8 cellular contexts compared by ENCODE assay signal in the genomic region with DNA sequence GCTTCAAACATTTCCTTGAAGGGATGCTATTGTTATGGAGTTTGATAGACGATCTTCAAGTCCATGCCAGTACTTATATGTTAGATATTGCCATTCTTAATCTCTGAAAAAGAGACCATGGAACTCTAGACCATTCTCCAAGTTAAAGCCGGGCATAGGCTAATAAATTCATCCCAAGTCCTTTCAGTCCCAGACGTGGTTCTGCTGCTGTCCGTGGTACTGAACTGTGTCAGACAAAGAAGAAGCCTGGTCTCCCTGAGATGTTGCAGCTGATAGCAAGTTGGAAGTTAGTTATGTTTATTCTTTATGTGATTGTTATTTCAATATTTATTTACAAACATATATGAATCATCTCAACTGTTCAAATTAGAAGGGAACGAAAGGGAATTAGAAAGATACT.
A peak's percentile ranks its signal among the peaks of the same experiment; 100 is the strongest.
DNase-seq lines count a peak whose midpoint lies in the region; ATAC-seq, FAIRE-seq and TF ChIP-seq lines count a peak whose summit lies in the region.

No MANE protein-coding gene starts in this region.

- no peak overlapping the region for H2BK120ac ChIP-seq in H9 (ENCODE audit: low read depth, low read length, poor library complexity, severe bottlenecking)

- no peaks in the 10 kb centered on the region for H3K9me3 Mint-ChIP-seq in H9

- H3K4me1 Mint-ChIP-seq in H9, result no peaks in the 10 kb centered on the region

- no peak overlapping the region for H3K4me3 Mint-ChIP-seq in H9

- H3T11ph ChIP-seq in H9 (ENCODE audit: low read length), result no peak overlapping the region

- H2AFZ ChIP-seq in H9 (ENCODE audit: low read length), result no peak overlapping the region

- no CpG with 5 or more reads among the region's 5 CpGs for WGBS in H9 (ENCODE audit: extremely low coverage, insufficient read length, low lambda C conversion rate)

- no peak overlapping the region for H3K27ac ChIP-seq in H9 (ENCODE audit: insufficient read length, low read depth, low read length)

- no peak overlapping the region for H3K56ac ChIP-seq in H9 (ENCODE audit: insufficient read length, low read depth, low read length)

- H3K4me3 ChIP-seq in bronchial epithelial cell (ENCODE audit: low read depth, low read length), result no peak overlapping the region

- no peak for ATAC-seq in HG03432 (IDR thresholded peaks at IDR 0.05; ENCODE audit: unreplicated experiment)

- H3K18ac ChIP-seq in H9 (ENCODE audit: insufficient read length, low read depth, low read length), result no peak overlapping the region

- H3K79me1 ChIP-seq in H9 (ENCODE audit: insufficient read depth, low read depth, low read length, poor library complexity, severe bottlenecking), result no peaks in the 10 kb centered on the region

- H3K27me3 ChIP-seq in H9 (ENCODE audit: insufficient read depth, low read length) (no peaks in the 10 kb centered on the region), bronchial epithelial cell (ENCODE audit: control insufficient read depth, insufficient read depth, low read length) (no peaks in the 10 kb centered on the region)

- no peaks in the 10 kb centered on the region for H4K20me1 ChIP-seq in H9 (ENCODE audit: control insufficient read depth, insufficient read depth, insufficient read length)

- no peak overlapping the region for H2BK12ac ChIP-seq in H9 (ENCODE audit: insufficient read length, low read depth, low read length)

- no peak overlapping the region for H4K91ac ChIP-seq in H9 (ENCODE audit: insufficient read length, low read depth, low read length)

- no peaks in the 10 kb centered on the region for H3K9me3 ChIP-seq in H9 (ENCODE audit: control insufficient read depth, low read depth, low read length)

- H4K8ac ChIP-seq in H9 (replicated peaks; ENCODE audit: insufficient read length, low read depth, low read length), result no peak overlapping the region

- no peak overlapping the region for H2BK15ac ChIP-seq in H9 (ENCODE audit: low read depth, low read length)

- H3K23ac ChIP-seq in H9 (ENCODE audit: insufficient read length, low read depth, low read length), result no peak overlapping the region

- H3K36me3 Mint-ChIP-seq in H9 (ENCODE audit: insufficient read depth in 1 of 3, low read depth in 3 of 3), result no peaks in the 10 kb centered on the region

- no peak overlapping the region for H3K9ac ChIP-seq in H9 (ENCODE audit: extremely low read depth, insufficient read length, low read length)

- no peaks in the 10 kb centered on the region for H3K23me2 ChIP-seq in H9 (ENCODE audit: insufficient read length, low read depth, low read length, poor library complexity, severe bottlenecking)

- H3K4me1 ChIP-seq in H9 (ENCODE audit: insufficient read depth, low read length), result no peaks in the 10 kb centered on the region

- DNase-seq in H9 (peak; percentile 41), NAMALWA (ENCODE audit: low spot score) (peak; percentile 12), bronchial epithelial cell (ENCODE audit: low read depth) (peak; percentile 20), midbrain (lab: John Stamatoyannopoulos, UW) (peak; percentile 1), anterior cingulate cortex (lab: John Stamatoyannopoulos, UW) (no peak), NCI-H2171 treated with DMSO at 0.1 percent for 48 hours (lab: John Stamatoyannopoulos, UW) (no peak)
- DNase-seq in activated T-cell treated with anti-CD3 and anti-CD28 coated beads, Interleukin-2, amount 50 U/mL, for 48 hours, result no peak

- no peak for FAIRE-seq in bronchial epithelial cell (lab: Jason Lieb, UNC)

- H3K27ac Mint-ChIP-seq in H9, result no peak overlapping the region

- no peak overlapping the region for H4K5ac ChIP-seq in H9 (ENCODE audit: insufficient read length, low read depth, low read length)

- no peak overlapping the region for H3K4me2 ChIP-seq in H9 (ENCODE audit: insufficient read depth, insufficient read length, low read length)

- H2AK5ac ChIP-seq in H9 (ENCODE audit: insufficient read length, low read length), result no peak overlapping the region

- H2BK5ac ChIP-seq in H9 (ENCODE audit: insufficient read length, low read length), result no peak overlapping the region

- TF ChIP-seq CTCF in H9 (conservative IDR thresholded peaks at IDR 0.05), result no peak
- no peak for TF ChIP-seq CTCF in bronchial epithelial cell (IDR thresholded peaks at IDR 0.05; ENCODE audit: insufficient read depth, low read length, severe bottlenecking)

- H2BK20ac ChIP-seq in H9 (ENCODE audit: low read depth, low read length, poor library complexity, severe bottlenecking), result no peak overlapping the region

- H3K14ac ChIP-seq in H9 (ENCODE audit: insufficient read depth, low read length), result no peak overlapping the region

- peaks cover 19% of the 10 kb centered on the region for H3K27me3 Mint-ChIP-seq in H9 (ENCODE audit: low read depth)

- H3K79me2 ChIP-seq in H9 (ENCODE audit: insufficient read depth, low read length), result no peaks in the 10 kb centered on the region

- no peak overlapping the region for H3K4ac ChIP-seq in H9 (ENCODE audit: low read depth, low read length)

- no peaks in the 10 kb centered on the region for H3K36me3 ChIP-seq in bronchial epithelial cell (ENCODE audit: control insufficient read depth, insufficient read depth, low read length)

Comparison
In these comparisons a context has a peak if more than half of its experiments do, and no peak if none do; other contexts are left out.
1. DNase-seq: peak in H9 (single experiment), NAMALWA (single experiment), bronchial epithelial cell (single experiment) and midbrain (single experiment); none in anterior cingulate cortex (0 of 58), activated T-cell treated with anti-CD3 and anti-CD28 coated beads, Interleukin-2, amount 50 U/mL, for 48 hours (0 of 2) and NCI-H2171 treated with DMSO at 0.1 percent for 48 hours (single experiment).